11 cellular contexts compared by ENCODE assay signal in genomic region chr10:8033812-8034665, GRCh38. TPM values are rescaled to one million over a fixed set of nuclear protein-coding genes. Genes with fewer than 3 reads are reported as not detected.
DNase-seq lines count a peak whose midpoint lies in the region; ATAC-seq, FAIRE-seq and TF ChIP-seq lines count a peak whose summit lies in the region.
"Had no signal": no experiment of that assay in that cellular context is flagged by ENCODE, and none has a peak within 500 bp of the region (broad histone marks: within the 10 kb centered on the region; RNA-seq: fewer than 3 reads in every experiment).

No MANE protein-coding gene starts in this region.

- H4K20me1 ChIP-seq in astrocyte (ENCODE audit: insufficient read depth, low read length) (peaks cover 6% of the 10 kb centered on the region), smooth muscle cell (ENCODE audit: low read depth) (no peaks in the 10 kb centered on the region)

- no peaks in the 10 kb centered on the region for H3K36me3 Mint-ChIP-seq in activated CD4-positive, alpha-beta T cell treated with anti-CD3 and anti-CD28 coated beads for 36 hours (ENCODE audit: low read depth)
- H3K36me3 Mint-ChIP-seq in astrocyte (ENCODE audit: low read depth, unreplicated experiment): no peaks in the 10 kb centered on the region
- peaks cover 12% of the 10 kb centered on the region for H3K36me3 Mint-ChIP-seq in activated T-helper 17 cell treated with anti-CD3 and anti-CD28 coated beads, Interleukin-2, amount 50 U/mL, for 72 hours (ENCODE audit: low read depth)

- H3K27me3 ChIP-seq in astrocyte (ENCODE audit: insufficient read depth, low read length) (peaks cover 66% of the 10 kb centered on the region), iPS-20b (ENCODE audit: insufficient read depth, low read length) (peaks cover 88% of the 10 kb centered on the region), smooth muscle cell (ENCODE audit: low read depth) (peaks cover 92% of the 10 kb centered on the region)

- peaks cover 6% of the 10 kb centered on the region for H3K4me1 ChIP-seq in astrocyte (ENCODE audit: insufficient read depth, low read length)
- peaks cover 8% of the 10 kb centered on the region; the same call in 1 of the 2 replicates for H3K4me1 ChIP-seq in iPS-20b (ENCODE audit: insufficient read depth, low read length)
- peaks cover 19% of the 10 kb centered on the region for H3K4me1 ChIP-seq in smooth muscle cell (ENCODE audit: low read depth)

- no peak overlapping the region for H3K4me3 ChIP-seq in astrocyte (ENCODE audit: insufficient read depth, low read depth, low read length)
- peak overlapping the region; percentile 49; the same call in 1 of the 2 replicates for H3K4me3 ChIP-seq in iPS-20b (ENCODE audit: low read length)
- H3K4me3 ChIP-seq in smooth muscle cell: peak overlapping the region; percentile 26

- H3K27me3 Mint-ChIP-seq in activated CD4-positive, alpha-beta T cell treated with anti-CD3 and anti-CD28 coated beads for 36 hours: peaks cover 52% of the 10 kb centered on the region
- peaks cover 66% of the 10 kb centered on the region for H3K27me3 Mint-ChIP-seq in astrocyte (ENCODE audit: low read depth, unreplicated experiment)
- H3K27me3 Mint-ChIP-seq in activated T-helper 17 cell treated with anti-CD3 and anti-CD28 coated beads, Interleukin-2, amount 50 U/mL, for 72 hours: peaks cover 51% of the 10 kb centered on the region

- H3K79me2 ChIP-seq in astrocyte (ENCODE audit: insufficient read depth, low read length) (no peaks in the 10 kb centered on the region), smooth muscle cell (ENCODE audit: low read depth) (no peaks in the 10 kb centered on the region)

- peak; percentile 24 for ATAC-seq in activated CD4-positive, alpha-beta T cell treated with anti-CD3 and anti-CD28 coated beads for 36 hours
- no peak for ATAC-seq in HG03442 (IDR thresholded peaks at IDR 0.05; ENCODE audit: unreplicated experiment)
- ATAC-seq in GM21619 (IDR thresholded peaks at IDR 0.05; ENCODE audit: unreplicated experiment): no peak
- ATAC-seq in activated T-helper 17 cell treated with anti-CD3 and anti-CD28 coated beads, Interleukin-2, amount 50 U/mL, for 72 hours (replicated peaks): no peak
- ATAC-seq: SK-N-SH treated with all-trans-retinoic acid at 6 μM for 48 hours had no signal

- intact Hi-C loops in activated CD4-positive, alpha-beta T cell treated with anti-CD3 and anti-CD28 coated beads for 36 hours (cut with DNase I, micrococcal nuclease): no loop called here

- peaks cover 23% of the 10 kb centered on the region for H3K4me1 Mint-ChIP-seq in activated CD4-positive, alpha-beta T cell treated with anti-CD3 and anti-CD28 coated beads for 36 hours
- H3K4me1 Mint-ChIP-seq in astrocyte (ENCODE audit: low read depth, unreplicated experiment): peaks cover 4% of the 10 kb centered on the region
- peaks cover 16% of the 10 kb centered on the region for H3K4me1 Mint-ChIP-seq in activated T-helper 17 cell treated with anti-CD3 and anti-CD28 coated beads, Interleukin-2, amount 50 U/mL, for 72 hours

- H3K9ac ChIP-seq in astrocyte (ENCODE audit: low read length): no peak overlapping the region
- no peak overlapping the region for H3K9ac ChIP-seq in iPS-20b (ENCODE audit: low read depth, low read length)
- no peak overlapping the region for H3K9ac ChIP-seq in smooth muscle cell (ENCODE audit: low read depth)

- CTCF ChIA-PET in activated CD4-positive, alpha-beta T cell treated with anti-CD3 and anti-CD28 coated beads for 36 hours (lab: Charles Lee): no interaction called here

- no peaks in the 10 kb centered on the region for H3K9me3 Mint-ChIP-seq in activated CD4-positive, alpha-beta T cell treated with anti-CD3 and anti-CD28 coated beads for 36 hours (ENCODE audit: low read depth)
- H3K9me3 Mint-ChIP-seq in astrocyte (ENCODE audit: unreplicated experiment): peaks cover 20% of the 10 kb centered on the region
- peaks cover 4% of the 10 kb centered on the region for H3K9me3 Mint-ChIP-seq in activated T-helper 17 cell treated with anti-CD3 and anti-CD28 coated beads, Interleukin-2, amount 50 U/mL, for 72 hours
- H3K9me3 Mint-ChIP-seq: stimulated activated naive CD8-positive, alpha-beta T cell treated with anti-CD3 and anti-CD28 coated beads, Interleukin-15, Interleukin-2, amounts not matched to agents 100 ng/mL and 50 ng/mL, for 24 hours had no signal

- H3K4me2 ChIP-seq in astrocyte (ENCODE audit: low read length): peak overlapping the region; percentile 69
- H3K4me2 ChIP-seq in smooth muscle cell: peak overlapping the region; percentile 78

- no peak for FAIRE-seq in astrocyte (lab: Jason Lieb, UNC)

- peaks cover 5% of the 10 kb centered on the region for H3K9me3 ChIP-seq in astrocyte (ENCODE audit: insufficient read depth, low read depth, low read length)
- peaks cover 8% of the 10 kb centered on the region; the same call in 1 of the 2 replicates for H3K9me3 ChIP-seq in iPS-20b (ENCODE audit: insufficient read depth, low read depth, low read length)
- H3K9me3 ChIP-seq in smooth muscle cell (replicated peaks; ENCODE audit: low read depth): no peaks in the 10 kb centered on the region

- 8% methylated on average over 52 of the region's 54 CpGs for WGBS in smooth muscle cell (ENCODE audit: low lambda C conversion rate)

- peak; percentile 34 for DNase-seq in activated CD4-positive, alpha-beta T cell treated with anti-CD3 and anti-CD28 coated beads for 36 hours
- DNase-seq in activated CD4-positive, alpha-beta T cell treated with anti-CD3 and anti-CD28 coated beads, Interleukin-2, amount 50 U/mL, for 1 hour: no peak
- DNase-seq in astrocyte (ENCODE audit: low read depth) (no peak), smooth muscle cell (lab: John Stamatoyannopoulos, UW; ENCODE audit: unreplicated experiment) (no peak)
- DNase-seq: 8988T had no signal

- TF ChIP-seq CTCF in astrocyte (IDR thresholded peaks at IDR 0.05; ENCODE audit: insufficient read depth, low read depth, low read length) (no peak), smooth muscle cell (IDR thresholded peaks at IDR 0.05; ENCODE audit: borderline replicate concordance, insufficient read depth, poor library complexity, severe bottlenecking) (no peak)

- H3K4me3 Mint-ChIP-seq in activated CD4-positive, alpha-beta T cell treated with anti-CD3 and anti-CD28 coated beads for 36 hours: peak overlapping the region; percentile 8
- no peak overlapping the region for H3K4me3 Mint-ChIP-seq in astrocyte (ENCODE audit: unreplicated experiment)
- no peak overlapping the region for H3K4me3 Mint-ChIP-seq in activated T-helper 17 cell treated with anti-CD3 and anti-CD28 coated beads, Interleukin-2, amount 50 U/mL, for 72 hours

- no peaks in the 10 kb centered on the region for H3F3A ChIP-seq in smooth muscle cell (ENCODE audit: low read depth)

- H3K27ac Mint-ChIP-seq in activated CD4-positive, alpha-beta T cell treated with anti-CD3 and anti-CD28 coated beads for 36 hours: no peak overlapping the region
- no peak overlapping the region for H3K27ac Mint-ChIP-seq in astrocyte (ENCODE audit: unreplicated experiment)
- no peak overlapping the region for H3K27ac Mint-ChIP-seq in activated T-helper 17 cell treated with anti-CD3 and anti-CD28 coated beads, Interleukin-2, amount 50 U/mL, for 72 hours
- H3K27ac Mint-ChIP-seq: stimulated activated naive CD8-positive, alpha-beta T cell treated with anti-CD3 and anti-CD28 coated beads, Interleukin-15, Interleukin-2, amounts not matched to agents 100 ng/mL and 50 ng/mL, for 24 hours had no signal

- no peaks in the 10 kb centered on the region for H3K36me3 ChIP-seq in astrocyte (ENCODE audit: insufficient read depth, low read length)
- H3K36me3 ChIP-seq in iPS-20b (ENCODE audit: insufficient read depth, low read depth, low read length): no peaks in the 10 kb centered on the region
- H3K36me3 ChIP-seq in smooth muscle cell (ENCODE audit: low read depth): no peaks in the 10 kb centered on the region

- H2AFZ ChIP-seq in astrocyte (ENCODE audit: low read depth, low read length) (no peak overlapping the region), smooth muscle cell (ENCODE audit: low read depth) (no peak overlapping the region)

- POLR2A ChIA-PET in activated CD4-positive, alpha-beta T cell treated with anti-CD3 and anti-CD28 coated beads for 36 hours (lab: Charles Lee): interaction anchor here (0.5 kb wide), 1 partner anchor 982 kb away, joined by 3 read pairs; no protein-coding TSS in a partner anchor

- no peak overlapping the region for H3K27ac ChIP-seq in astrocyte (ENCODE audit: low read depth, low read length)
- H3K27ac ChIP-seq in iPS-20b (ENCODE audit: low read length): no peak overlapping the region
- H3K27ac ChIP-seq in smooth muscle cell (ENCODE audit: low read depth): no peak overlapping the region

RNA-seq across cellular contexts. Expression of gene GATA3, which starts 20.4 kb away (rescaled TPM):
- 10 to 100 TPM; 23.5 to 30.2 TPM for total RNA-seq in activated CD4-positive, alpha-beta T cell treated with anti-CD3 and anti-CD28 coated beads for 36 hours
- 11.8 and 17.6 TPM in 2 replicates for total RNA-seq in astrocyte
- 2.3 and 5.2 TPM in 2 replicates for total RNA-seq in smooth muscle cell
- 6.9 and 22.6 TPM in 2 replicates for polyA plus RNA-seq in smooth muscle cell
- 10 to 100 TPM; 14.2 to 25.2 TPM for total RNA-seq in activated T-helper 17 cell treated with anti-CD3 and anti-CD28 coated beads, Interleukin-2, amount 50 U/mL, for 72 hours
